ENCODE assay signal across 27 cellular contexts in the genomic region with DNA sequence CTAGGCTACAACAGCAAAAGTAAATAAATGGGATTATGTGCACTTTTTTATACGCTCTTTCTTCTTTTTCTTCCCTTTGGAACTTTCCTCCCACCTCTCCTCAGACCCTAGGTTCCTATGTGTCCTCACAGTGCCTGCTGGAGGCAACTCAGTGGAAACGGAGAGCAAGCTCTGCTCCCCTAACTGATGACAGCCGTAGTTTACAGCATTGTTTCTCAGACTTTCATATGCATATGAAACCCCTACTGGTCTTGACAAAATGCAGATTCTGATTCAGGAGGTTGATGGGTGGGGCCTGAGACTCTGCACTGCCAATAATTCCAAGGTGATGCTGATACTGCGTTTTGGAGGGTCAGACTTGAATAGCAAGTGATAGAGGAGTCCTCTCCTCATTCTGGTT. TPM values are rescaled to one million over a fixed set of nuclear protein-coding genes. Genes with fewer than 3 reads are reported as not detected.
"Had no signal": no experiment of that assay in that cellular context is flagged by ENCODE, and none has a peak within 500 bp of the region (broad histone marks: within the 10 kb centered on the region; RNA-seq: fewer than 3 reads in every experiment).

No MANE protein-coding gene starts in this region.

- H3K36me3 Mint-ChIP-seq: activated CD8-positive, alpha-beta memory T cell treated with anti-CD3 and anti-CD28 coated beads, Interleukin-2, amount 10 ng/mL, durations not matched to agents 7 days and 5 days; activated naive CD4-positive, alpha-beta T cell treated with anti-CD3 and anti-CD28 coated beads, Interleukin-2, amount 50 U/mL, for 72 hours had no signal

- H3K4me3 ChIP-seq: ascending aorta, body of pancreas, PC-9 had no signal

- ATAC-seq: activated CD8-positive, alpha-beta memory T cell treated with anti-CD3 and anti-CD28 coated beads, Interleukin-2, amount 10 ng/mL, durations not matched to agents 7 days and 5 days; activated naive CD4-positive, alpha-beta T cell treated with anti-CD3 and anti-CD28 coated beads, Interleukin-2, amount 50 U/mL, for 72 hours; activated naive CD8-positive, alpha-beta T cell treated with anti-CD3 and anti-CD28 coated beads, Interleukin-2, amount 50 U/mL, for 24 hours; body of pancreas; T-helper 17 cell had no signal

- H3K9me3 Mint-ChIP-seq: activated B cell treated with CpG ODN at 0.5 μM for 24 hours; activated CD4-positive, alpha-beta T cell treated with anti-CD3 and anti-CD28 coated beads, Interleukin-2, amount 10 ng/mL, durations not matched to agents 24 days and 14 days; activated naive CD4-positive, alpha-beta T cell treated with anti-CD3 and anti-CD28 coated beads, Interleukin-2, amount 50 U/mL, for 72 hours; activated naive CD8-positive, alpha-beta T cell treated with anti-CD3 and anti-CD28 coated beads, Interleukin-2, amount 50 U/mL, for 24 hours; activated T-cell treated with anti-CD3 and anti-CD28 coated beads, Interleukin-2, amount 50 U/mL, for 24 hours; activated T-helper 1 cell treated with anti-CD3 and anti-CD28 coated beads, Interleukin-12 subunit alpha, Interleukin-12 subunit beta, Interleukin-2, Interleukin-4 antibody, amounts not matched to agents 30 ng/mL and 10 ng/mL and 1 ng/mL, durations not matched to agents 14 hours and 24 hours and 36 hours had no signal

- H2AFZ ChIP-seq: PC-9 had no signal

- H3K36me3 ChIP-seq: ascending aorta had no signal

- DNase-seq: activated B cell treated with CpG ODN at 0.5 μM for 24 hours; activated CD4-positive, alpha-beta T cell treated with anti-CD3 and anti-CD28 coated beads for 1 hour; activated CD4-positive, alpha-beta T cell treated with anti-CD3 and anti-CD28 coated beads, Interleukin-2, amount 10 ng/mL, durations not matched to agents 24 days and 14 days; activated CD4-positive, alpha-beta T cell treated with anti-CD3 and anti-CD28 coated beads, Interleukin-2, amount 50 U/mL, for 48 hours; activated CD8-positive, alpha-beta memory T cell treated with anti-CD3 and anti-CD28 coated beads, Interleukin-2, amount 10 ng/mL, durations not matched to agents 7 days and 5 days; activated effector memory CD4-positive, alpha-beta T cell treated with Interleukin-2 at 50 U/mL for 16 hours; activated naive CD4-positive, alpha-beta T cell; activated naive CD8-positive, alpha-beta T cell treated with anti-CD3 and anti-CD28 coated beads, Interleukin-2, amount 50 U/mL, for 24 hours; activated T-cell treated with anti-CD3 and anti-CD28 coated beads, Interleukin-2, amount 50 U/mL, for 24 hours; amniotic stem cell; body of pancreas; Karpas-422; MM.1S; NCI-H1105; NCI-H1436; NCI-H1694 treated with DMSO at 0.1 percent for 48 hours; NCI-H2029 treated with DMSO at 0.1 percent for 48 hours; NCI-H345; NCI-H510A; NCI-H526 treated with DMSO at 0.1 percent for 48 hours; PC-9; SHP77 treated with DMSO at 0.1 percent for 48 hours; T-helper 17 cell; T-helper 9 cell had no signal

- H3K4me2 ChIP-seq: PC-9 had no signal

- H3K4me3 Mint-ChIP-seq: activated B cell treated with CpG ODN at 0.5 μM for 24 hours; activated CD4-positive, alpha-beta T cell treated with anti-CD3 and anti-CD28 coated beads, Interleukin-2, amount 10 ng/mL, durations not matched to agents 24 days and 14 days; activated CD8-positive, alpha-beta memory T cell treated with anti-CD3 and anti-CD28 coated beads, Interleukin-2, amount 10 ng/mL, durations not matched to agents 7 days and 5 days; activated naive CD8-positive, alpha-beta T cell treated with anti-CD3 and anti-CD28 coated beads, Interleukin-2, amount 50 U/mL, for 24 hours; activated T-cell treated with anti-CD3 and anti-CD28 coated beads, Interleukin-2, amount 50 U/mL, for 24 hours; activated T-helper 1 cell treated with anti-CD3 and anti-CD28 coated beads, Interleukin-12 subunit alpha, Interleukin-12 subunit beta, Interleukin-2, Interleukin-4 antibody, amounts not matched to agents 30 ng/mL and 10 ng/mL and 1 ng/mL, durations not matched to agents 14 hours and 24 hours and 36 hours; T-helper 17 cell had no signal

- H3K27ac Mint-ChIP-seq: activated B cell treated with CpG ODN at 0.5 μM for 24 hours; activated CD4-positive, alpha-beta T cell treated with anti-CD3 and anti-CD28 coated beads, Interleukin-2, amount 10 ng/mL, durations not matched to agents 24 days and 14 days; activated CD8-positive, alpha-beta memory T cell treated with anti-CD3 and anti-CD28 coated beads, Interleukin-2, amount 10 ng/mL, durations not matched to agents 7 days and 5 days; activated naive CD4-positive, alpha-beta T cell treated with anti-CD3 and anti-CD28 coated beads, Interleukin-2, amount 50 U/mL, for 72 hours; activated naive CD8-positive, alpha-beta T cell treated with anti-CD3 and anti-CD28 coated beads, Interleukin-2, amount 50 U/mL, for 24 hours; activated T-cell treated with anti-CD3 and anti-CD28 coated beads, Interleukin-2, amount 50 U/mL, for 24 hours; activated T-helper 1 cell treated with anti-CD3 and anti-CD28 coated beads, Interleukin-12 subunit alpha, Interleukin-12 subunit beta, Interleukin-2, Interleukin-4 antibody, amounts not matched to agents 30 ng/mL and 10 ng/mL and 1 ng/mL, durations not matched to agents 14 hours and 24 hours and 36 hours; T-helper 17 cell had no signal

- H3K9me3 ChIP-seq: ascending aorta, body of pancreas had no signal

- H3K4me1 ChIP-seq: ascending aorta had no signal

- H3K27me3 ChIP-seq: ascending aorta, body of pancreas had no signal

- H3K27ac ChIP-seq: ascending aorta, body of pancreas, PC-9 had no signal

RNA-seq across cellular contexts. Expression of a gene that starts 34.3 kb away (rescaled TPM):
- total RNA-seq: activated CD4-positive, alpha-beta T cell treated with anti-CD3 and anti-CD28 coated beads, Interleukin-2, amount 10 ng/mL, durations not matched to agents 24 days and 14 days; activated T-helper 1 cell treated with anti-CD3 and anti-CD28 coated beads, Interleukin-12 subunit alpha, Interleukin-12 subunit beta, Interleukin-2, Interleukin-4 antibody, amounts not matched to agents 30 ng/mL and 10 ng/mL and 1 ng/mL, durations not matched to agents 14 hours and 24 hours and 36 hours had no signal
